In genomic region chr10:93941603-93942002, GRCh38 we compare ENCODE assay signal across 24 cellular contexts. TPM values are rescaled to one million over a fixed set of nuclear protein-coding genes. Genes with fewer than 3 reads are reported as not detected.
A peak's percentile ranks its signal among the peaks of the same experiment; 100 is the strongest.
DNase-seq lines count a peak whose midpoint lies in the region; ATAC-seq and TF ChIP-seq lines count a peak whose summit lies in the region.
"Had no signal": no experiment of that assay in that cellular context is flagged by ENCODE, and none has a peak within 500 bp of the region (broad histone marks: within the 10 kb centered on the region; RNA-seq: fewer than 3 reads in every experiment).

No MANE protein-coding gene starts in this region.

- peak overlapping the region; percentile 73 for H3K27ac ChIP-seq in psoas muscle
- H3K27ac ChIP-seq: 22Rv1, BLaER1, RWPE1 had no signal

- peak overlapping the region; percentile 19 for H3K4me3 ChIP-seq in psoas muscle
- H3K4me3 ChIP-seq: BLaER1, GM23338, HAP-1 had no signal

- intact Hi-C loops in psoas muscle (cut with DNase I) = loop anchor here in 1 of 2 donors (2.0 to 10.0 kb wide), 3 partner anchors 61 to 271 kb away; no protein-coding TSS in a partner anchor

- H3K36me3 Mint-ChIP-seq in activated naive CD4-positive, alpha-beta T cell treated with anti-CD3 and anti-CD28 coated beads, Interleukin-2, amount 50 U/mL, for 72 hours = no peaks in the 10 kb centered on the region

- peak; percentile 3 for DNase-seq in DMS 273 (lab: John Stamatoyannopoulos, UW; ENCODE audit: unreplicated experiment)
- no peak for DNase-seq in DMS 273 treated with DMSO at 0.1 percent for 48 hours (lab: John Stamatoyannopoulos, UW)
- peak; percentile 15 for DNase-seq in NCI-H1092 treated with DMSO at 0.1 percent for 48 hours (lab: John Stamatoyannopoulos, UW)
- DNase-seq in medulla oblongata (ENCODE audit: extremely low spot score) = peak; percentile 3
- no peak for DNase-seq in psoas muscle
- DNase-seq in activated effector memory CD4-positive, alpha-beta T cell treated with anti-CD3 and anti-CD28 coated beads, Interleukin-2, amount 50 U/mL, for 16 hours = no peak
- DNase-seq in activated naive CD4-positive, alpha-beta T cell treated with anti-CD3 and anti-CD28 coated beads, Interleukin-2, amount 50 U/mL, for 72 hours (ENCODE audit: low spot score in 2 of 2) = no peak
- DNase-seq in NCI-H2227 treated with DMSO at 0.1 percent for 48 hours (lab: John Stamatoyannopoulos, UW) = no peak
- DNase-seq: ACHN; CD4-positive, alpha-beta T cell; COR-L47; GDM1; KG1; NCI-H1417; NCI-H187; NCI-H2107; NCI-H510A; NK-92 treated with Interleukin-12 subunit alpha and Interleukin-12 subunit beta, amount 100 ng/mL, for 24 hours; SIG-M5 had no signal

- ATAC-seq in psoas muscle = peak; percentile 80 to 92 (median 92)
- ATAC-seq in activated naive CD4-positive, alpha-beta T cell treated with anti-CD3 and anti-CD28 coated beads, Interleukin-2, amount 50 U/mL, for 72 hours = no peak

- WGBS in psoas muscle, 3 donors = 22 to 30% (median 23%) methylated on average over 7 of the region's 7 CpGs

- TF ChIP-seq CTCF in psoas muscle (IDR thresholded peaks at IDR 0.05) = no peak

- H3K9me3 ChIP-seq in psoas muscle = no peaks in the 10 kb centered on the region
- H3K9me3 ChIP-seq: BLaER1, HAP-1 had no signal

- H3K9me3 Mint-ChIP-seq in activated naive CD4-positive, alpha-beta T cell treated with anti-CD3 and anti-CD28 coated beads, Interleukin-2, amount 50 U/mL, for 72 hours = peaks cover 0 to 6% of the 10 kb centered on the region in 2 donors
- H3K9me3 Mint-ChIP-seq: CD4-positive, alpha-beta T cell; GM23338 had no signal

- no peaks in the 10 kb centered on the region for H3K36me3 ChIP-seq in psoas muscle (ENCODE audit: insufficient read depth in 1 of 2, low read depth in 1 of 2)
- H3K36me3 ChIP-seq: BLaER1, HAP-1 had no signal

- no peaks in the 10 kb centered on the region for H3K27me3 ChIP-seq in psoas muscle (ENCODE audit: insufficient read depth in 3 of 3, low read length in 2 of 3)
- H3K27me3 ChIP-seq: BLaER1 had no signal

- H3K27ac Mint-ChIP-seq in activated naive CD4-positive, alpha-beta T cell treated with anti-CD3 and anti-CD28 coated beads, Interleukin-2, amount 50 U/mL, for 72 hours = no peak overlapping the region
- H3K27ac Mint-ChIP-seq: CD4-positive, alpha-beta T cell; GM23338 had no signal

- H3K4me1 ChIP-seq in psoas muscle = peaks cover 35% of the 10 kb centered on the region
- H3K4me1 ChIP-seq: BLaER1, HAP-1 had no signal

RNA-seq across cellular contexts. Expression of gene SLC35G1, which starts 47.8 kb away (rescaled TPM):
- total RNA-seq in psoas muscle = 1 to 10 TPM; 1.3 to 2.3 (median 2.1) TPM
- polyA plus RNA-seq in psoas muscle = 1 to 10 TPM; 1.6 to 2.7 (median 2.5) TPM
- total RNA-seq in activated naive CD4-positive, alpha-beta T cell treated with anti-CD3 and anti-CD28 coated beads, Interleukin-2, amount 50 U/mL, for 72 hours = 1 to 10 TPM; 3.3 to 4.1 TPM

RNA-seq across cellular contexts. Expression of gene PLCE1, which starts 52.1 kb away (rescaled TPM):
- total RNA-seq in psoas muscle = 10 to 100 TPM in 1 of 4 donors, 1 to 10 TPM in 3; 2.8 to 11.5 (median 5.8) TPM
- 1 to 10 TPM in 1 of 3 donors, under 1 TPM in 2; 0.43 to 1.1 (median 0.94) TPM for polyA plus RNA-seq in psoas muscle
- total RNA-seq in activated naive CD4-positive, alpha-beta T cell treated with anti-CD3 and anti-CD28 coated beads, Interleukin-2, amount 50 U/mL, for 72 hours = under 1 TPM; 0.04 to 0.07 TPM

Comparison
In these comparisons a context has a peak if more than half of its experiments do, and no peak if none do; other contexts are left out.
1. DNase-seq: peak in DMS 273 (single experiment), NCI-H1092 treated with DMSO at 0.1 percent for 48 hours (single experiment) and medulla oblongata (single experiment); none in DMS 273 treated with DMSO at 0.1 percent for 48 hours (single experiment), psoas muscle (0 of 2), activated effector memory CD4-positive, alpha-beta T cell treated with anti-CD3 and anti-CD28 coated beads, Interleukin-2, amount 50 U/mL, for 16 hours (single experiment), activated naive CD4-positive, alpha-beta T cell treated with anti-CD3 and anti-CD28 coated beads, Interleukin-2, amount 50 U/mL, for 72 hours (0 of 2) and NCI-H2227 treated with DMSO at 0.1 percent for 48 hours (single experiment).
2. ATAC-seq: peak in psoas muscle (4 of 4); none in activated naive CD4-positive, alpha-beta T cell treated with anti-CD3 and anti-CD28 coated beads, Interleukin-2, amount 50 U/mL, for 72 hours (0 of 2).